In the genomic region with DNA sequence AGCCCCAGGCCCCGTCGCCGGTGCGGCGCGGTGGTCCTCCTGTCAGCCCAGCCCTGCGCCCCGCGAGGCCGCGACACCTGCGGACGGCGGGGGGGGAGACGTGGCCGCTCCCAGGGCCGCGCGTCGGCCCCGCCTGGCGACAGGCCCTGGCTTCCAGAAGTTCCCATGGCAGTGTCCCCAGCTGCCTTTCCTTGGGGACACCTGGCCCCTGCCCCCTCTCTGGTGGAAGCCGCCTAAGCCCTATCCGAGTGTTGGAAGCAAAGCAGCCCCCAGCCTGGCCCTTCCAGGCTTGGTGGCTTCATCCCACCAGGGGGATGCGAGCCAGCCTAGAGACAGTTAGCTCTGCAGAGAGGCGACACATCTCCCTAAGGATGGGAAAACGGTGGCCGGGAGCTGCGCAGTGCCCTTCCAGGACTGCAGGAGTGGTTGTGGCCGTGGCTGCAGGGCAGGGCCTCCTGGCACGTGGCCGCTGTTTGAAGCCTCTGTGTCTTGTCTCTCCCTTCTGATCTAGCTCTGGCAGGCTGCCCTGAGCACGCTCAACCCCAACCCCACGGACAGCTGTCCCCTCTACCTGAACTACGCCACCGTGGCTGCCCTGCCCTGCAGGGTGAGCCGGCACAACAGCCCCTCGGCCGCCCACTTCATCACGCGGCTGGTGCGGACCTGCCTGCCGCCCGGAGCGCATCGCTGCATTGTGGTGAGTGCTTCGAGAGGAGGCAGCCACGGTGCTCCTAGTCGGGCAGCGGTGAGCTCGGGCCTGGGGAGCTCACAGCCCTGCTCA, we compare ENCODE assay signal across 8 cellular contexts. TPM values are rescaled to one million over a fixed set of nuclear protein-coding genes. Genes with fewer than 3 reads are reported as not detected.
DNase-seq lines count a peak whose midpoint lies in the region; FAIRE-seq and TF ChIP-seq lines count a peak whose summit lies in the region.

No MANE protein-coding gene starts in this region.

- no peak for FAIRE-seq in GM19239 (lab: Jason Lieb, UNC)

- peaks cover 42% of the 10 kb centered on the region for H3K4me1 ChIP-seq in stomach smooth muscle (ENCODE audit: control insufficient read depth, insufficient read depth, low read length)

- H3K27ac Mint-ChIP-seq in IgD-negative memory B cell = peak overlapping the region in 1 of 3 donors; percentile 53

- TF ChIP-seq CTCF in astrocyte of the cerebellum (IDR thresholded peaks at IDR 0.05; ENCODE audit: low read depth, low read length, missing control alignments) (no peak), kidney epithelial cell (IDR thresholded peaks at IDR 0.05; ENCODE audit: insufficient read depth, low read length, poor library complexity, severe bottlenecking) (no peak)

- in situ Hi-C loops in ACHN (cut with HindIII; ENCODE audit: low pct_ligation_motif_present, low pct_unique_long_range_greater_than_20kb, low sequenced_read_pairs) (no loop called here), astrocyte of the cerebellum (cut with HindIII; ENCODE audit: low sequenced_read_pairs) (no loop called here)

- H3K36me3 Mint-ChIP-seq in IgD-negative memory B cell = peaks cover 7% of the 10 kb centered on the region

- H3K36me3 ChIP-seq in kidney epithelial cell (ENCODE audit: control insufficient read depth, insufficient read depth, low read length) = peaks cover 3% of the 10 kb centered on the region
- peaks cover 26 to 27% of the 10 kb centered on the region in 2 donors for H3K36me3 ChIP-seq in stomach smooth muscle (ENCODE audit: control insufficient read depth in 2 of 2, insufficient read depth in 2 of 2, low read length in 2 of 2)

- DNase-seq in ACHN (peak; percentile 8), GM19239 (ENCODE audit: insufficient read length, low spot score) (peak; percentile 46), astrocyte of the cerebellum (ENCODE audit: low read depth) (no peak), kidney epithelial cell (ENCODE audit: low read depth) (no peak), kidney glomerular epithelial cell (lab: John Stamatoyannopoulos, UW) (no peak), iPS-NIHi7 (ENCODE audit: extremely low spot score) (no peak)

- peak overlapping the region; percentile 63 to 77 (median 70) for H3K4me3 Mint-ChIP-seq in IgD-negative memory B cell

- H3K9me3 Mint-ChIP-seq in IgD-negative memory B cell = no peaks in the 10 kb centered on the region

- H3K9ac ChIP-seq in stomach smooth muscle (ENCODE audit: low read length in 2 of 2) = peak overlapping the region; percentile 76 to 86

- H3K4me1 Mint-ChIP-seq in IgD-negative memory B cell = peaks cover 2 to 6% (median 3%) of the 10 kb centered on the region in 3 donors

- H3K9me3 ChIP-seq in stomach smooth muscle (ENCODE audit: control insufficient read depth in 2 of 2, low read length in 2 of 2) = no peaks in the 10 kb centered on the region

- H3K4me3 ChIP-seq in astrocyte of the cerebellum (ENCODE audit: low read depth, low read length) (peak overlapping the region; percentile 36), kidney epithelial cell (ENCODE audit: low read depth, low read length) (peak overlapping the region; percentile 47), stomach smooth muscle (ENCODE audit: low read length in 2 of 2) (peak overlapping the region; percentile 52 to 73)

- peaks cover 2% of the 10 kb centered on the region for H3K27me3 Mint-ChIP-seq in IgD-negative memory B cell

- no peaks in the 10 kb centered on the region for H3K27me3 ChIP-seq in kidney epithelial cell (ENCODE audit: control insufficient read depth, insufficient read depth, low read length)
- H3K27me3 ChIP-seq in stomach smooth muscle (ENCODE audit: control insufficient read depth in 1 of 2, insufficient read depth in 2 of 2, low read length in 2 of 2) = no peaks in the 10 kb centered on the region

- H3K27ac ChIP-seq in stomach smooth muscle (ENCODE audit: low read length) = peak overlapping the region; percentile 46

RNA-seq across cellular contexts. Expression of a gene that starts 0.8 kb away (rescaled TPM):
- 6.9 TPM for polyA plus RNA-seq in IgD-negative memory B cell
- 29.7 and 30.1 TPM in 2 replicates for total RNA-seq in kidney epithelial cell

RNA-seq across cellular contexts. Expression of a gene that starts 42.3 kb away (rescaled TPM):
- 18.7 TPM for polyA plus RNA-seq in IgD-negative memory B cell
- 38.3 and 53.6 TPM in 2 replicates for total RNA-seq in kidney epithelial cell

Comparison
In these comparisons a context has a peak if more than half of its experiments do, and no peak if none do; other contexts are left out.
1. DNase-seq: peak in ACHN (single experiment) and GM19239 (single experiment); none in astrocyte of the cerebellum (single experiment), kidney epithelial cell (single experiment), kidney glomerular epithelial cell (single experiment) and iPS-NIHi7 (single experiment).
2. Peak in every context shown above with its lines, with median percentiles within 50 percentile points of each other: H3K4me3 ChIP-seq.